In the genomic region with DNA sequence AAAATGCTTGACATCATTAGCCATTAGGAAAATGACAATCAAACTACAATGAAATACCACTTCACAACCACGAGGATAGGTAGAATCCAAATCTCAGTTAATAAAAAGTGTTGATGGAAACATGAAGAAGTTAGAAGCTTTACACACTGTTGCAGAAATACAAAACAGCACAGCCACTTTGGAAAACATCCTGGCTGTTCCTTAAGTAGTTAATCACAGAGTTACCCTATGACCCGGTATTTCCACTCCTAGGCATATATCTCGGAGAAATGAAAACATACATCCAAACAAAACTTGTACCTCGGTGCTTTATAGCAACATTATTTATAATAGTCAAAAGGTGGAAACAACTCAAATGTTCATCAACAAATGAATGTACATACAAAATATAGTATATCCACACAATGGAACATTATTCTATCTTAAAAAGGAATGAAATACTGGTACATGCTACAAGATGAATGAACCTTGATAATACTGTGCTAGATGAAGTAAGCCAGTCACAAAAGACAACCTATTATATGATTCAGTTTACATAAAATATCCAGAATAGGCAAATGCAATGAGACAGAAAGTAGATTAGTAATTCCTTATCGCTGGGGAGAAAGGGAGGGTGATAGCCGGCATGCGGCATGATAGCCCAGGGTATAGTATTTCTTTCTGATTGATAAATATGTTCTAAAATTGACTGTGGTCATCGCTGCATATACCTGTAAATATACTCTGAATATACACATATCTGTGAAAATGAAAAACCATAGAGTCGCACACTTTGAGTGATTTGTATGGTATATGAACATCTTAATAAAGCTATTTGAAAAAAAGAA, we compare ENCODE assay signal across 18 cellular contexts. TPM values are rescaled to one million over a fixed set of nuclear protein-coding genes. Genes with fewer than 3 reads are reported as not detected.
DNase-seq lines count a peak whose midpoint lies in the region; ATAC-seq, FAIRE-seq and TF ChIP-seq lines count a peak whose summit lies in the region.
"Had no signal": no experiment of that assay in that cellular context is flagged by ENCODE, and none has a peak within 500 bp of the region (broad histone marks: within the 10 kb centered on the region; RNA-seq: fewer than 3 reads in every experiment).

No MANE protein-coding gene starts in this region.

- peak overlapping the region in 4 of 5 experiments; percentile 32 to 57 (median 52) for H3K4me3 Mint-ChIP-seq in brain
- H3K4me3 Mint-ChIP-seq in activated CD4-positive, alpha-beta T cell treated with anti-CD3 and anti-CD28 coated beads, Interleukin-2, amount 10 ng/mL, durations not matched to agents 24 days and 14 days: no peak overlapping the region
- H3K4me3 Mint-ChIP-seq: natural killer cell had no signal

- 69% methylated on average over 9 of the region's 9 CpGs for WGBS in A549 (ENCODE audit: missing lambda C conversion rate)

- no peaks in the 10 kb centered on the region for H3K36me3 ChIP-seq in ES-I3 (ENCODE audit: insufficient read depth, low read length)
- H3K36me3 ChIP-seq: esophagus squamous epithelium, tibial nerve had no signal

- H3K4me3 ChIP-seq in A549: no peak overlapping the region
- H3K4me3 ChIP-seq: esophagus squamous epithelium, psoas muscle, tibial nerve had no signal

- no peak for TF ChIP-seq RAD21 in A549 (conservative IDR thresholded peaks at IDR 0.05 in 1 of 2, IDR thresholded peaks at IDR 0.05 in 1 of 2)

- H3K9me3 Mint-ChIP-seq in brain: peaks cover 6 to 15% (median 10%) of the 10 kb centered on the region in 5 experiments
- H3K9me3 Mint-ChIP-seq in activated CD4-positive, alpha-beta T cell treated with anti-CD3 and anti-CD28 coated beads, Interleukin-2, amount 10 ng/mL, durations not matched to agents 24 days and 14 days: peaks cover 15% of the 10 kb centered on the region

- H3K4me2 ChIP-seq in A549: peak overlapping the region; percentile 68; the same call in 2 of the 3 replicates

- intact Hi-C loops in activated CD4-positive, alpha-beta T cell treated with anti-CD3 and anti-CD28 coated beads, Interleukin-2, amount 10 ng/mL, durations not matched to agents 24 days and 14 days (cut with micrococcal nuclease): loop anchor here (2.0 to 5.0 kb wide), 3 partner anchors 81 to 286 kb away; partner anchors contain the start of genes ARL4A and TMEM106B

- no peak for ATAC-seq in A549
- ATAC-seq: natural killer cell; psoas muscle; stimulated activated effector memory CD8-positive, alpha-beta T cell treated with anti-CD3 and anti-CD28 coated beads, Interleukin-12 subunit alpha, Interleukin-12 subunit beta, amount 100 ng/mL, for 72 hours had no signal

- FAIRE-seq in A549 (lab: Jason Lieb, UNC): no peak
- FAIRE-seq: bronchial epithelial cell had no signal

- no peak for TF ChIP-seq POLR2A in A549 (IDR thresholded peaks at IDR 0.05; ENCODE audit: low read length)

- TF ChIP-seq CTCF in A549 (IDR thresholded peaks at IDR 0.05) (no peak), brain (conservative IDR thresholded peaks at IDR 0.05) (no peak)

- DNase-seq in A549 (ENCODE audit: low read depth in 1 of 2, low spot score in 1 of 2) (no peak), NCI-H2227 (lab: John Stamatoyannopoulos, UW; ENCODE audit: unreplicated experiment) (peak; percentile 33), DMS79 treated with DMSO at 0.1 percent for 48 hours (lab: John Stamatoyannopoulos, UW) (no peak)
- DNase-seq in activated effector memory CD4-positive, alpha-beta T cell treated with Interleukin-2 at 50 U/mL for 16 hours: no peak
- DNase-seq in activated CD4-positive, alpha-beta T cell treated with anti-CD3 and anti-CD28 coated beads, Interleukin-2, amount 10 ng/mL, durations not matched to agents 24 days and 14 days: no peak
- DNase-seq in activated CD4-positive, alpha-beta T cell treated with anti-CD3 and anti-CD28 coated beads for 1 hour: no peak
- DNase-seq: activated CD4-positive, alpha-beta T cell treated with anti-CD3 and anti-CD28 coated beads, Interleukin-2, amount 50 U/mL, for 1 hour; esophagus squamous epithelium; HCEC 1CT; KG1; natural killer cell; NCI-H1048; psoas muscle had no signal

- H3K9me3 ChIP-seq in A549 (no peaks in the 10 kb centered on the region), ES-I3 (ENCODE audit: control insufficient read depth, insufficient read depth, low read length) (peaks cover 16% of the 10 kb centered on the region)
- H3K9me3 ChIP-seq: esophagus squamous epithelium, psoas muscle, tibial nerve had no signal

- CTCF ChIA-PET in A549 (lab: Yijun Ruan, JAX): interaction anchor here (1.2 kb wide), 1 partner anchor 56 kb away, joined by 3 read pairs; no protein-coding TSS in a partner anchor

- H3K27ac Mint-ChIP-seq in brain: no peak overlapping the region
- no peak overlapping the region for H3K27ac Mint-ChIP-seq in activated CD4-positive, alpha-beta T cell treated with anti-CD3 and anti-CD28 coated beads, Interleukin-2, amount 10 ng/mL, durations not matched to agents 24 days and 14 days
- H3K27ac Mint-ChIP-seq: natural killer cell; stimulated activated effector memory CD8-positive, alpha-beta T cell treated with anti-CD3 and anti-CD28 coated beads, Interleukin-12 subunit alpha, Interleukin-12 subunit beta, amount 100 ng/mL, for 72 hours had no signal

- 0 out of 2 replicates have a peak overlapping the region, but pooled peaks have one; percentile 11 for H3K9ac ChIP-seq in ES-I3 (ENCODE audit: low read depth, low read length)

- no peak overlapping the region for H3K27ac ChIP-seq in A549
- H3K27ac ChIP-seq: esophagus squamous epithelium, psoas muscle, tibial nerve had no signal

- POLR2A ChIA-PET in A549 (lab: Yijun Ruan, JAX): no interaction called here

- H3K4me1 Mint-ChIP-seq in brain: peaks cover 17% of the 10 kb centered on the region
- H3K4me1 Mint-ChIP-seq in activated CD4-positive, alpha-beta T cell treated with anti-CD3 and anti-CD28 coated beads, Interleukin-2, amount 10 ng/mL, durations not matched to agents 24 days and 14 days: peaks cover 18% of the 10 kb centered on the region

- no peak for TF ChIP-seq EP300 in A549 (IDR thresholded peaks at IDR 0.05)

- peaks cover 43% of the 10 kb centered on the region for H3K27me3 Mint-ChIP-seq in brain
- H3K27me3 Mint-ChIP-seq in activated CD4-positive, alpha-beta T cell treated with anti-CD3 and anti-CD28 coated beads, Interleukin-2, amount 10 ng/mL, durations not matched to agents 24 days and 14 days: peaks cover 27% of the 10 kb centered on the region

- H3K4me1 ChIP-seq in A549 (no peaks in the 10 kb centered on the region), ES-I3 (ENCODE audit: insufficient read depth, low read length) (no peaks in the 10 kb centered on the region)
- H3K4me1 ChIP-seq: psoas muscle had no signal

- no peaks in the 10 kb centered on the region for H3K36me3 Mint-ChIP-seq in brain
- peaks cover 5% of the 10 kb centered on the region for H3K36me3 Mint-ChIP-seq in activated CD4-positive, alpha-beta T cell treated with anti-CD3 and anti-CD28 coated beads, Interleukin-2, amount 10 ng/mL, durations not matched to agents 24 days and 14 days (ENCODE audit: low read depth)
- H3K36me3 Mint-ChIP-seq: natural killer cell; stimulated activated effector memory CD8-positive, alpha-beta T cell treated with anti-CD3 and anti-CD28 coated beads, Interleukin-12 subunit alpha, Interleukin-12 subunit beta, amount 100 ng/mL, for 72 hours had no signal

TF ChIP-seq in A549, 52 proteins besides CTCF, POLR2A, EP300 and RAD21:
- no peak for TF ChIP-seq RFX5 (IDR thresholded peaks at IDR 0.05)
- no peak for TF ChIP-seq JUNB (IDR thresholded peaks at IDR 0.05)
- no peak for TF ChIP-seq KDM5A (IDR thresholded peaks at IDR 0.05)
- no peak for TF ChIP-seq JUN (IDR thresholded peaks at IDR 0.05)

RNA-seq across cellular contexts. Expression of gene VWDE, which starts 1.9 kb away (rescaled TPM):
- polyA plus RNA-seq in A549 (2011; rRNA removed): 2.1 and 2.4 TPM in 2 replicates
- polyA plus RNA-seq in A549 (2012; cell fraction: cytosol; rRNA removed): 0.24 and 0.26 TPM in 2 replicates
- polyA plus RNA-seq in A549 (2012; cell fraction: nucleus; rRNA removed): 0.31 and 0.40 TPM in 2 replicates
- polyA plus RNA-seq in A549 (2017; fragmentation: RNase III; extraction: RNeasy Plus Mini Kit Qiagen cat#74134 plus additional on column Dnase treatment): 0.59 to 1.2 TPM (median 0.73 TPM) in 3 replicates
- polyA minus RNA-seq in A549 (2011; rRNA and poly(A)+ RNA removed): 5.5 and 7.2 TPM in 2 replicates
- polyA plus RNA-seq in brain (ENCODE audit: insufficient read depth, low read depth, low replicate concordance): 0.93 TPM
- total RNA-seq in activated CD4-positive, alpha-beta T cell treated with anti-CD3 and anti-CD28 coated beads, Interleukin-2, amount 10 ng/mL, durations not matched to agents 24 days and 14 days: 1.8 and 1.9 TPM in 2 replicates
- polyA plus RNA-seq: psoas muscle had no signal
